Comparison of ENCODE assay signal across 8 cellular contexts in genomic region chr6:27838513-27839302, GRCh38.
DNase-seq lines count a peak whose midpoint lies in the region; ATAC-seq and TF ChIP-seq lines count a peak whose summit lies in the region.
"Not testable (repeated sequence)": the region's sequence is repeated elsewhere in the genome, so short reads cannot be mapped to it uniquely, and the experiment has no call there.

No MANE protein-coding gene starts in this region.

- POLR2A ChIA-PET in A673 (lab: Charles Lee; ENCODE audit: low non-redundant PET): interaction anchor here (0.9 to 3.8 kb wide), 9 partner anchors 12 to 1807 kb away, joined by 3 to 62 read pairs (median 6); a partner anchor contains a TSS

- H3K27me3 ChIP-seq in A673 (replicated peaks; ENCODE audit: insufficient read depth, low read depth, low read length, poor library complexity); effector memory CD4-positive, alpha-beta T cell (replicated peaks; ENCODE audit: control insufficient read depth, insufficient read depth, low read length, poor library complexity, severe bottlenecking): not testable (repeated sequence)

- H3K4me1 ChIP-seq in A673 (ENCODE audit: insufficient read depth, low read length, poor library complexity, severe bottlenecking): not testable (repeated sequence)
- H3K4me1 ChIP-seq in effector memory CD4-positive, alpha-beta T cell (ENCODE audit: control insufficient read depth, insufficient read depth, low read length, poor library complexity, severe bottlenecking): peaks cover 12% of the 10 kb centered on the region

- H3K27ac ChIP-seq in A673 (ENCODE audit: low read depth, low read length, poor library complexity, severe bottlenecking): peak overlapping the region; percentile 97
- peak overlapping the region; percentile 93 for H3K27ac ChIP-seq in effector memory CD4-positive, alpha-beta T cell (ENCODE audit: insufficient read depth, low read length, poor library complexity, severe bottlenecking)

- not testable (repeated sequence) for H3K9me3 ChIP-seq in A673 (ENCODE audit: low read depth, low read length, poor library complexity, severe bottlenecking); effector memory CD4-positive, alpha-beta T cell (ENCODE audit: control insufficient read depth, low read length)

- TF ChIP-seq CTCF in A673 (conservative IDR thresholded peaks at IDR 0.05; ENCODE audit: low read depth, low read length): not testable (repeated sequence)

- peak; percentile 12 for ATAC-seq in GM18868 (IDR thresholded peaks at IDR 0.05; ENCODE audit: unreplicated experiment)
- ATAC-seq in HG03521 (IDR thresholded peaks at IDR 0.05; ENCODE audit: unreplicated experiment): peak; percentile 3
- peak; percentile 60 for ATAC-seq in sciatic nerve

- intact Hi-C loops in A673 (cut with micrococcal nuclease; ENCODE audit: unreplicated experiment): loop anchor here (2.0 kb wide), 1 partner anchor 26 kb away; a partner anchor contains a TSS
- intact Hi-C loops in sciatic nerve (cut with DNase I): not testable (repeated sequence)

- not testable (repeated sequence) for H3K36me3 ChIP-seq in A673 (ENCODE audit: insufficient read depth, low read length, poor library complexity, severe bottlenecking); effector memory CD4-positive, alpha-beta T cell (ENCODE audit: control insufficient read depth, insufficient read depth, low read length)

- TSS peak; percentile 90 for BruUV-seq in A673 (replicated peaks; lab: Mats Ljungman, UMichigan)

- peak overlapping the region; percentile 57 for H3K4me3 ChIP-seq in A673 (ENCODE audit: low read depth, low read length, poor library complexity, severe bottlenecking)
- peak overlapping the region; percentile 60 for H3K4me3 ChIP-seq in effector memory CD4-positive, alpha-beta T cell (ENCODE audit: insufficient read depth, low read depth, low read length, poor library complexity, severe bottlenecking)

- CTCF ChIA-PET in A673 (lab: Charles Lee): not testable (repeated sequence)

- DNase-seq in A673 (ENCODE audit: low spot score): not testable (repeated sequence)
- DNase-seq in OCI-M1 (lab: John Stamatoyannopoulos, UW) (peak; percentile 74), activated T-cell treated with anti-CD3 and anti-CD28 coated beads for 1 hour (ENCODE audit: low read depth) (peak; percentile 34), left kidney (ENCODE audit: low read depth, low spot score) (peak; percentile 85), sciatic nerve (ENCODE audit: low spot score) (peak; percentile 81)
- DNase-seq in effector memory CD4-positive, alpha-beta T cell: peak; percentile 23 to 58 (median 48)

Comparison
In these comparisons a context has a peak if more than half of its experiments do, and no peak if none do; other contexts are left out.
1. ATAC-seq: peak in every context shown above with its lines; median percentile 60 in sciatic nerve; 12 in GM18868; 3 in HG03521.